ENCODE assay signal across 30 cellular contexts in genomic region chr20:31871602-31871954, GRCh38. TPM values are rescaled to one million over a fixed set of nuclear protein-coding genes. Genes with fewer than 3 reads are reported as not detected.
A peak's percentile ranks its signal among the peaks of the same experiment; 100 is the strongest.
DNase-seq lines count a peak whose midpoint lies in the region; ATAC-seq, FAIRE-seq and TF ChIP-seq lines count a peak whose summit lies in the region.
"Had no signal": no experiment of that assay in that cellular context is flagged by ENCODE, and none has a peak within 500 bp of the region (broad histone marks: within the 10 kb centered on the region; RNA-seq: fewer than 3 reads in every experiment).

No MANE protein-coding gene starts in this region.

- H3K27me3 ChIP-seq in CD4-positive, alpha-beta T cell (ENCODE audit: control insufficient read depth, insufficient read depth, low read length): peaks cover 35% of the 10 kb centered on the region
- H3K27me3 ChIP-seq in astrocyte (ENCODE audit: insufficient read depth, low read length): peaks cover 18% of the 10 kb centered on the region
- peaks cover 15% of the 10 kb centered on the region for H3K27me3 ChIP-seq in smooth muscle cell (ENCODE audit: low read depth)
- H3K27me3 ChIP-seq: gastroesophageal sphincter had no signal

- no peak for DNase-seq in CD4-positive, alpha-beta T cell
- DNase-seq in astrocyte (ENCODE audit: low read depth) (no peak), smooth muscle cell (lab: John Stamatoyannopoulos, UW; ENCODE audit: unreplicated experiment) (no peak), GM10248 (ENCODE audit: extremely low spot score) (no peak), COR-L47 (lab: John Stamatoyannopoulos, UW) (no peak)
- no peak for DNase-seq in naive thymus-derived CD8-positive, alpha-beta T cell
- no peak for DNase-seq in T-helper 2 cell treated with Interferon-gamma antibody and Interleukin-4, amounts not matched to agents 5 μg/mL and 100 μg/mL, for 36 hours (ENCODE audit: low spot score)
- DNase-seq: activated CD4-positive, alpha-beta memory T cell treated with anti-CD3 and anti-CD28 coated beads, Interleukin-2, amount 10 ng/mL, durations not matched to agents 7 days and 5 days; activated CD4-positive, alpha-beta T cell treated with anti-CD3 and anti-CD28 coated beads for 1 hour; activated naive CD4-positive, alpha-beta T cell treated with anti-CD3 and anti-CD28 coated beads, Interleukin-2, amount 50 U/mL, for 16 hours; AML-193; CD8-positive, alpha-beta memory T cell; left colon; MG63; NCI-H1436; NCI-H2081; NCI-H526 treated with DMSO at 0.1 percent for 48 hours; PC-9; Right ventricle myocardium superior had no signal

- no peak for FAIRE-seq in astrocyte (lab: Jason Lieb, UNC)
- FAIRE-seq: GM12892 had no signal

- H4K20me1 ChIP-seq in astrocyte (ENCODE audit: insufficient read depth, low read length): no peaks in the 10 kb centered on the region
- H4K20me1 ChIP-seq in smooth muscle cell (ENCODE audit: low read depth): no peaks in the 10 kb centered on the region

- peaks cover 8% of the 10 kb centered on the region for H3K4me1 ChIP-seq in astrocyte (ENCODE audit: insufficient read depth, low read length)
- H3K4me1 ChIP-seq in smooth muscle cell (ENCODE audit: low read depth): no peaks in the 10 kb centered on the region

- no peak overlapping the region for H3K4me3 ChIP-seq in astrocyte (ENCODE audit: insufficient read depth, low read depth, low read length)
- H3K4me3 ChIP-seq in smooth muscle cell: peak overlapping the region; percentile 87
- H3K4me3 ChIP-seq: MG63, PC-9 had no signal

- peaks cover 53% of the 10 kb centered on the region for H3K27me3 Mint-ChIP-seq in CD4-positive, alpha-beta T cell
- H3K27me3 Mint-ChIP-seq in astrocyte (ENCODE audit: low read depth, unreplicated experiment): peaks cover 18% of the 10 kb centered on the region
- H3K27me3 Mint-ChIP-seq in naive thymus-derived CD8-positive, alpha-beta T cell: peaks cover 11 to 52% (median 27%) of the 10 kb centered on the region in 5 donors
- peaks cover 67% of the 10 kb centered on the region for H3K27me3 Mint-ChIP-seq in T-helper 2 cell treated with Interferon-gamma antibody and Interleukin-4, amounts not matched to agents 5 μg/mL and 100 μg/mL, for 36 hours (ENCODE audit: low read depth)

- H3K4me2 ChIP-seq in astrocyte (ENCODE audit: low read length): no peak overlapping the region
- peak overlapping the region; percentile 99 for H3K4me2 ChIP-seq in smooth muscle cell
- H3K4me2 ChIP-seq: KMS-11, PC-9 had no signal

- CTCF ChIA-PET in CD4-positive, alpha-beta T cell (lab: Charles Lee): no interaction called here
- CTCF ChIA-PET in GM10248 (lab: Yijun Ruan, JAX): interaction anchor here (0.8 to 3.2 kb wide), 10 partner anchors 9 to 148 kb away, joined by 3 to 18 read pairs (median 6); partner anchors contain the start of gene PDRG1

- no peaks in the 10 kb centered on the region for H3K9me3 Mint-ChIP-seq in CD4-positive, alpha-beta T cell
- H3K9me3 Mint-ChIP-seq in astrocyte (ENCODE audit: unreplicated experiment): peaks cover 2% of the 10 kb centered on the region
- H3K9me3 Mint-ChIP-seq in naive thymus-derived CD8-positive, alpha-beta T cell: no peaks in the 10 kb centered on the region
- no peaks in the 10 kb centered on the region for H3K9me3 Mint-ChIP-seq in T-helper 2 cell treated with Interferon-gamma antibody and Interleukin-4, amounts not matched to agents 5 μg/mL and 100 μg/mL, for 36 hours
- H3K9me3 Mint-ChIP-seq: activated CD4-positive, alpha-beta memory T cell treated with anti-CD3 and anti-CD28 coated beads, Interleukin-2, amount 10 ng/mL, durations not matched to agents 7 days and 5 days had no signal

- intact Hi-C loops in CD4-positive, alpha-beta T cell (cut with DNase I, micrococcal nuclease): loop anchor here in 1 of 2 experiments (10.0 kb wide), 1 partner anchor 137 kb away; the partner anchor contains the start of gene TPX2

- H3K27ac Mint-ChIP-seq in CD4-positive, alpha-beta T cell: no peak overlapping the region
- no peak overlapping the region for H3K27ac Mint-ChIP-seq in astrocyte (ENCODE audit: unreplicated experiment)
- no peak overlapping the region for H3K27ac Mint-ChIP-seq in naive thymus-derived CD8-positive, alpha-beta T cell
- H3K27ac Mint-ChIP-seq in T-helper 2 cell treated with Interferon-gamma antibody and Interleukin-4, amounts not matched to agents 5 μg/mL and 100 μg/mL, for 36 hours: no peak overlapping the region
- H3K27ac Mint-ChIP-seq: activated CD4-positive, alpha-beta memory T cell treated with anti-CD3 and anti-CD28 coated beads, Interleukin-2, amount 10 ng/mL, durations not matched to agents 7 days and 5 days had no signal

- no peaks in the 10 kb centered on the region for H3K36me3 Mint-ChIP-seq in CD4-positive, alpha-beta T cell (ENCODE audit: low read depth)
- peaks cover 2% of the 10 kb centered on the region for H3K36me3 Mint-ChIP-seq in astrocyte (ENCODE audit: low read depth, unreplicated experiment)
- peaks cover 2 to 5% (median 4%) of the 10 kb centered on the region in 3 donors for H3K36me3 Mint-ChIP-seq in naive thymus-derived CD8-positive, alpha-beta T cell
- no peaks in the 10 kb centered on the region for H3K36me3 Mint-ChIP-seq in T-helper 2 cell treated with Interferon-gamma antibody and Interleukin-4, amounts not matched to agents 5 μg/mL and 100 μg/mL, for 36 hours (ENCODE audit: low read depth)

- H3K36me3 ChIP-seq in astrocyte (ENCODE audit: insufficient read depth, low read length) (no peaks in the 10 kb centered on the region), smooth muscle cell (ENCODE audit: low read depth) (no peaks in the 10 kb centered on the region)
- H3K36me3 ChIP-seq: gastroesophageal sphincter, HAP-1, MG63, suprapubic skin had no signal

- H2AFZ ChIP-seq in astrocyte (ENCODE audit: low read depth, low read length) (no peak overlapping the region), smooth muscle cell (ENCODE audit: low read depth) (no peak overlapping the region)
- H2AFZ ChIP-seq: PC-9 had no signal

- no peak for ATAC-seq in CD4-positive, alpha-beta T cell (ENCODE audit: poor library complexity)
- no peak for ATAC-seq in naive thymus-derived CD8-positive, alpha-beta T cell
- ATAC-seq: gastroesophageal sphincter, left colon had no signal

- no peaks in the 10 kb centered on the region for H3K9me3 ChIP-seq in CD4-positive, alpha-beta T cell (ENCODE audit: control insufficient read depth, low read length)
- H3K9me3 ChIP-seq in astrocyte (ENCODE audit: insufficient read depth, low read depth, low read length): no peaks in the 10 kb centered on the region
- no peaks in the 10 kb centered on the region for H3K9me3 ChIP-seq in smooth muscle cell (replicated peaks; ENCODE audit: low read depth)
- H3K9me3 ChIP-seq: gastroesophageal sphincter, HAP-1, MG63, suprapubic skin had no signal

- no peaks in the 10 kb centered on the region for H3K79me2 ChIP-seq in astrocyte (ENCODE audit: insufficient read depth, low read length)
- no peaks in the 10 kb centered on the region for H3K79me2 ChIP-seq in smooth muscle cell (ENCODE audit: low read depth)

- H3K9ac ChIP-seq in astrocyte (ENCODE audit: low read length): no peak overlapping the region
- H3K9ac ChIP-seq in smooth muscle cell (ENCODE audit: low read depth): no peak overlapping the region
- H3K9ac ChIP-seq: KMS-11 had no signal

- no peak for TF ChIP-seq CTCF in CD4-positive, alpha-beta T cell (IDR thresholded peaks at IDR 0.05)
- TF ChIP-seq CTCF in astrocyte (IDR thresholded peaks at IDR 0.05; ENCODE audit: insufficient read depth, low read depth, low read length) (no peak), smooth muscle cell (IDR thresholded peaks at IDR 0.05; ENCODE audit: borderline replicate concordance, insufficient read depth, poor library complexity, severe bottlenecking) (no peak), GM10248 (IDR thresholded peaks at IDR 0.05; ENCODE audit: control extremely low read depth, extremely low read depth, low read depth, missing control alignments) (no peak)

- no peak overlapping the region for H3K27ac ChIP-seq in CD4-positive, alpha-beta T cell (ENCODE audit: low read depth, low read length)
- no peak overlapping the region for H3K27ac ChIP-seq in astrocyte (ENCODE audit: low read depth, low read length)
- no peak overlapping the region for H3K27ac ChIP-seq in smooth muscle cell (ENCODE audit: low read depth)
- H3K27ac ChIP-seq: HL-60, KMS-11, PC-9, suprapubic skin had no signal

- no peaks in the 10 kb centered on the region for H3F3A ChIP-seq in smooth muscle cell (ENCODE audit: low read depth)

- POLR2A ChIA-PET in CD4-positive, alpha-beta T cell (lab: Charles Lee): interaction anchor here (2.0 kb wide), 1 partner anchor 8 kb away, joined by 6 read pairs; no protein-coding TSS in a partner anchor
- POLR2A ChIA-PET in naive thymus-derived CD8-positive, alpha-beta T cell (lab: Charles Lee): no interaction called here
- POLR2A ChIA-PET in GM10248 (lab: Yijun Ruan, JAX): no interaction called here

- peaks cover 12% of the 10 kb centered on the region for H3K4me1 Mint-ChIP-seq in CD4-positive, alpha-beta T cell (ENCODE audit: low read depth)
- H3K4me1 Mint-ChIP-seq in astrocyte (ENCODE audit: low read depth, unreplicated experiment): peaks cover 4% of the 10 kb centered on the region
- peaks cover 6 to 22% (median 16%) of the 10 kb centered on the region in 4 donors for H3K4me1 Mint-ChIP-seq in naive thymus-derived CD8-positive, alpha-beta T cell
- peaks cover 8% of the 10 kb centered on the region for H3K4me1 Mint-ChIP-seq in T-helper 2 cell treated with Interferon-gamma antibody and Interleukin-4, amounts not matched to agents 5 μg/mL and 100 μg/mL, for 36 hours (ENCODE audit: low read depth)

- 95% methylated on average over 1 of the region's 1 CpG for WGBS in smooth muscle cell (ENCODE audit: low lambda C conversion rate)

- peak overlapping the region; percentile 83 for H3K4me3 Mint-ChIP-seq in CD4-positive, alpha-beta T cell
- peak overlapping the region; percentile 82 for H3K4me3 Mint-ChIP-seq in astrocyte (ENCODE audit: unreplicated experiment)
- H3K4me3 Mint-ChIP-seq in naive thymus-derived CD8-positive, alpha-beta T cell: peak overlapping the region in 7 of 10 donors; percentile 7 to 90 (median 86)
- H3K4me3 Mint-ChIP-seq in T-helper 2 cell treated with Interferon-gamma antibody and Interleukin-4, amounts not matched to agents 5 μg/mL and 100 μg/mL, for 36 hours: no peak overlapping the region
- H3K4me3 Mint-ChIP-seq: activated CD4-positive, alpha-beta memory T cell treated with anti-CD3 and anti-CD28 coated beads, Interleukin-2, amount 10 ng/mL, durations not matched to agents 7 days and 5 days had no signal

RNA-seq across cellular contexts. Expression of gene TTLL9, which starts 1.1 kb away (rescaled TPM):
- total RNA-seq in CD4-positive, alpha-beta T cell: not detected
- 0.34 and 0.41 TPM in 2 replicates for total RNA-seq in astrocyte
- total RNA-seq in naive thymus-derived CD8-positive, alpha-beta T cell: not detected
- polyA plus RNA-seq in naive thymus-derived CD8-positive, alpha-beta T cell: not detected
- total RNA-seq in smooth muscle cell: not detected in 2 replicates
- polyA plus RNA-seq in smooth muscle cell: 0.13 and 0.18 TPM in 2 replicates
- total RNA-seq: A673; activated CD4-positive, alpha-beta memory T cell treated with anti-CD3 and anti-CD28 coated beads, Interleukin-2, amount 10 ng/mL, durations not matched to agents 7 days and 5 days; CD8-positive, alpha-beta memory T cell; Right ventricle myocardium superior; T-helper 2 cell treated with Interferon-gamma antibody and Interleukin-4, amounts not matched to agents 100 ng/mL and 5 ng/mL, for 36 hours had no signal
- polyA plus RNA-seq: CD8-positive, alpha-beta memory T cell had no signal

RNA-seq across cellular contexts. Expression of gene DUSP15, which starts 1.3 kb away (rescaled TPM):
- not detected for total RNA-seq in CD4-positive, alpha-beta T cell
- 1.2 and 3.1 TPM in 2 replicates for total RNA-seq in astrocyte
- not detected for total RNA-seq in naive thymus-derived CD8-positive, alpha-beta T cell
- not detected for polyA plus RNA-seq in naive thymus-derived CD8-positive, alpha-beta T cell
- 10.2 and 13.6 TPM in 2 replicates for total RNA-seq in smooth muscle cell
- polyA plus RNA-seq in smooth muscle cell: 3.7 and 6.2 TPM in 2 replicates
- total RNA-seq: A673; activated CD4-positive, alpha-beta memory T cell treated with anti-CD3 and anti-CD28 coated beads, Interleukin-2, amount 10 ng/mL, durations not matched to agents 7 days and 5 days; CD8-positive, alpha-beta memory T cell; PC-9; pulmonary artery endothelial cell; T-helper 2 cell treated with Interferon-gamma antibody and Interleukin-4, amounts not matched to agents 100 ng/mL and 5 ng/mL, for 36 hours had no signal
- polyA plus RNA-seq: CD8-positive, alpha-beta memory T cell had no signal

RNA-seq across cellular contexts. Expression of gene FOXS1, which starts 26.2 kb away (rescaled TPM):
- total RNA-seq in CD4-positive, alpha-beta T cell: not detected
- 26.0 and 37.1 TPM in 2 replicates for total RNA-seq in astrocyte
- total RNA-seq in naive thymus-derived CD8-positive, alpha-beta T cell: not detected
- polyA plus RNA-seq in naive thymus-derived CD8-positive, alpha-beta T cell: not detected
- total RNA-seq in smooth muscle cell: 0.09 and 2.6 TPM in 2 replicates
- 2.1 and 3.3 TPM in 2 replicates for polyA plus RNA-seq in smooth muscle cell
- total RNA-seq: A673; activated CD4-positive, alpha-beta memory T cell treated with anti-CD3 and anti-CD28 coated beads, Interleukin-2, amount 10 ng/mL, durations not matched to agents 7 days and 5 days; CD8-positive, alpha-beta memory T cell; PC-9; pulmonary artery endothelial cell; suprapubic skin; T-helper 2 cell treated with Interferon-gamma antibody and Interleukin-4, amounts not matched to agents 100 ng/mL and 5 ng/mL, for 36 hours had no signal
- polyA plus RNA-seq: CD8-positive, alpha-beta memory T cell had no signal

RNA-seq across cellular contexts. Expression of gene MYLK2, which starts 52.4 kb away (rescaled TPM):
- total RNA-seq in CD4-positive, alpha-beta T cell: not detected
- total RNA-seq in astrocyte: 2.1 and 3.1 TPM in 2 replicates
- not detected for total RNA-seq in naive thymus-derived CD8-positive, alpha-beta T cell
- polyA plus RNA-seq in naive thymus-derived CD8-positive, alpha-beta T cell: not detected
- 0.09 and 0.54 TPM in 2 replicates for total RNA-seq in smooth muscle cell
- polyA plus RNA-seq in smooth muscle cell: 0.22 TPM in 1 of 2 replicates, not detected in the other
- total RNA-seq: mucosa of gallbladder, suprapubic skin had no signal
- polyA plus RNA-seq: CD8-positive, alpha-beta memory T cell; urinary bladder had no signal
